9 cellular contexts compared by ENCODE assay signal in genomic region chr1:110548381-110548780, GRCh38. TPM values are rescaled to one million over a fixed set of nuclear protein-coding genes. Genes with fewer than 3 reads are reported as not detected.
DNase-seq lines count a peak whose midpoint lies in the region; ATAC-seq and TF ChIP-seq lines count a peak whose summit lies in the region.
"Had no signal": no experiment of that assay in that cellular context is flagged by ENCODE, and none has a peak within 500 bp of the region (broad histone marks: within the 10 kb centered on the region; RNA-seq: fewer than 3 reads in every experiment).

No MANE protein-coding gene starts in this region.

- peaks cover 3% of the 10 kb centered on the region; the same call in 1 of the 2 replicates for H3K27me3 ChIP-seq in OCI-LY3 (ENCODE audit: low read depth, low read length)

- no peaks in the 10 kb centered on the region for H3K9me3 Mint-ChIP-seq in activated naive CD8-positive, alpha-beta T cell treated with anti-CD3 and anti-CD28 coated beads for 36 hours
- H3K9me3 Mint-ChIP-seq in activated T-cell treated with anti-CD3 and anti-CD28 coated beads, Interleukin-2, amount 50 U/mL, for 24 hours: no peaks in the 10 kb centered on the region

- H3K4me3 Mint-ChIP-seq in activated naive CD8-positive, alpha-beta T cell treated with anti-CD3 and anti-CD28 coated beads for 36 hours: no peak overlapping the region
- H3K4me3 Mint-ChIP-seq in activated T-cell treated with anti-CD3 and anti-CD28 coated beads, Interleukin-2, amount 50 U/mL, for 24 hours: no peak overlapping the region

- intact Hi-C loops in sciatic nerve (cut with DNase I): no loop called here

- no peaks in the 10 kb centered on the region for H4K20me1 ChIP-seq in OCI-LY3 (ENCODE audit: insufficient read depth, low read length)

- H2AFZ ChIP-seq in OCI-LY3 (ENCODE audit: low read depth, low read length): no peak overlapping the region

- H3K27me3 Mint-ChIP-seq in activated naive CD8-positive, alpha-beta T cell treated with anti-CD3 and anti-CD28 coated beads for 36 hours: peaks cover 19% of the 10 kb centered on the region
- H3K27me3 Mint-ChIP-seq in activated T-cell treated with anti-CD3 and anti-CD28 coated beads, Interleukin-2, amount 50 U/mL, for 24 hours: peaks cover 30% of the 10 kb centered on the region

- no peaks in the 10 kb centered on the region for H3K36me3 Mint-ChIP-seq in activated naive CD8-positive, alpha-beta T cell treated with anti-CD3 and anti-CD28 coated beads for 36 hours
- no peaks in the 10 kb centered on the region for H3K36me3 Mint-ChIP-seq in activated T-cell treated with anti-CD3 and anti-CD28 coated beads, Interleukin-2, amount 50 U/mL, for 24 hours (ENCODE audit: low read depth)

- H3K4me2 ChIP-seq in OCI-LY3 (ENCODE audit: low read length): no peak overlapping the region

- no peaks in the 10 kb centered on the region for H3K36me3 ChIP-seq in OCI-LY3 (replicated peaks; ENCODE audit: low read depth, low read length)

- ATAC-seq in GM18498 (IDR thresholded peaks at IDR 0.05; ENCODE audit: unreplicated experiment) (no peak), sciatic nerve (no peak)

- H3K27ac Mint-ChIP-seq in activated naive CD8-positive, alpha-beta T cell treated with anti-CD3 and anti-CD28 coated beads for 36 hours: no peak overlapping the region
- no peak overlapping the region for H3K27ac Mint-ChIP-seq in activated T-cell treated with anti-CD3 and anti-CD28 coated beads, Interleukin-2, amount 50 U/mL, for 24 hours

- H3K9me3 ChIP-seq in OCI-LY3 (ENCODE audit: insufficient read depth, low read length): no peaks in the 10 kb centered on the region

- DNase-seq in A172 (ENCODE audit: low spot score) (peak; percentile 25), GM12865 (ENCODE audit: low read depth) (peak; percentile 31), foreskin fibroblast (peak in 1 of 2 donors; percentile 33), sciatic nerve (ENCODE audit: low spot score) (no peak)
- DNase-seq in activated naive CD8-positive, alpha-beta T cell treated with anti-CD3 and anti-CD28 coated beads for 36 hours: no peak
- no peak for DNase-seq in activated T-cell treated with anti-CD3 and anti-CD28 coated beads, Interleukin-2, amount 50 U/mL, for 24 hours

- H3K4me1 ChIP-seq in OCI-LY3 (ENCODE audit: low read length): no peaks in the 10 kb centered on the region

- H3K79me2 ChIP-seq in OCI-LY3 (ENCODE audit: low read length): no peaks in the 10 kb centered on the region

- TF ChIP-seq CTCF in GM12865 (IDR thresholded peaks at IDR 0.05; ENCODE audit: insufficient read depth, low read depth, low read length, missing control alignments): peak; percentile 50
- TF ChIP-seq CTCF in OCI-LY3 (IDR thresholded peaks at IDR 0.05; ENCODE audit: low read depth, low read length): peak; percentile 27
- peak; percentile 29 for TF ChIP-seq CTCF in foreskin fibroblast (IDR thresholded peaks at IDR 0.05; ENCODE audit: low read depth, low read length)

- no peak overlapping the region for H3K4me3 ChIP-seq in GM12865 (ENCODE audit: low read depth, low read length)
- H3K4me3 ChIP-seq in OCI-LY3 (ENCODE audit: low read length): no peak overlapping the region
- H3K4me3 ChIP-seq in foreskin fibroblast (ENCODE audit: low read depth in 1 of 2, low read length in 2 of 2): no peak overlapping the region

- no peak overlapping the region for H3K9ac ChIP-seq in OCI-LY3 (ENCODE audit: low read length)

- H3K27ac ChIP-seq in OCI-LY3 (ENCODE audit: low read length): no peak overlapping the region

- H3K4me1 Mint-ChIP-seq in activated naive CD8-positive, alpha-beta T cell treated with anti-CD3 and anti-CD28 coated beads for 36 hours: no peaks in the 10 kb centered on the region
- H3K4me1 Mint-ChIP-seq in activated T-cell treated with anti-CD3 and anti-CD28 coated beads, Interleukin-2, amount 50 U/mL, for 24 hours (ENCODE audit: low read depth): no peaks in the 10 kb centered on the region

RNA-seq across cellular contexts. Expression of gene KCNA10, which starts 29.4 kb away (rescaled TPM):
- total RNA-seq in A172 (2014; rRNA removed; shearing (Covaris generic)): not detected in 2 replicates
- not detected for total RNA-seq in activated naive CD8-positive, alpha-beta T cell treated with anti-CD3 and anti-CD28 coated beads for 36 hours
- not detected for total RNA-seq in sciatic nerve
- total RNA-seq: frontal cortex had no signal

RNA-seq across cellular contexts. Expression of gene KCNA2, which starts 57.8 kb away (rescaled TPM):
- 0.02 TPM in 1 of 2 replicates, not detected in the other for total RNA-seq in A172 (2014; rRNA removed; shearing (Covaris generic))
- under 1 TPM; 0.04 to 0.08 TPM for total RNA-seq in activated naive CD8-positive, alpha-beta T cell treated with anti-CD3 and anti-CD28 coated beads for 36 hours
- total RNA-seq in sciatic nerve: 43.8 TPM

Comparison
In these comparisons a context has a peak if more than half of its experiments do, and no peak if none do; other contexts are left out.
1. DNase-seq: peak in A172 (single experiment) and GM12865 (single experiment); none in activated naive CD8-positive, alpha-beta T cell treated with anti-CD3 and anti-CD28 coated beads for 36 hours (single experiment), sciatic nerve (single experiment) and activated T-cell treated with anti-CD3 and anti-CD28 coated beads, Interleukin-2, amount 50 U/mL, for 24 hours (single experiment).
2. RNA of gene KCNA2, which starts 57.8 kb away (total RNA-seq): 43.8 TPM in sciatic nerve (single experiment); 0.04 to 0.08 TPM in activated naive CD8-positive, alpha-beta T cell treated with anti-CD3 and anti-CD28 coated beads for 36 hours and 0.02 TPM in A172; every median in the first group is over 10 times any median in the second.
3. Peak in every context shown above with its lines, with median percentiles within 50 percentile points of each other: CTCF ChIP-seq.